8 cellular contexts compared by ENCODE assay signal in the genomic region with DNA sequence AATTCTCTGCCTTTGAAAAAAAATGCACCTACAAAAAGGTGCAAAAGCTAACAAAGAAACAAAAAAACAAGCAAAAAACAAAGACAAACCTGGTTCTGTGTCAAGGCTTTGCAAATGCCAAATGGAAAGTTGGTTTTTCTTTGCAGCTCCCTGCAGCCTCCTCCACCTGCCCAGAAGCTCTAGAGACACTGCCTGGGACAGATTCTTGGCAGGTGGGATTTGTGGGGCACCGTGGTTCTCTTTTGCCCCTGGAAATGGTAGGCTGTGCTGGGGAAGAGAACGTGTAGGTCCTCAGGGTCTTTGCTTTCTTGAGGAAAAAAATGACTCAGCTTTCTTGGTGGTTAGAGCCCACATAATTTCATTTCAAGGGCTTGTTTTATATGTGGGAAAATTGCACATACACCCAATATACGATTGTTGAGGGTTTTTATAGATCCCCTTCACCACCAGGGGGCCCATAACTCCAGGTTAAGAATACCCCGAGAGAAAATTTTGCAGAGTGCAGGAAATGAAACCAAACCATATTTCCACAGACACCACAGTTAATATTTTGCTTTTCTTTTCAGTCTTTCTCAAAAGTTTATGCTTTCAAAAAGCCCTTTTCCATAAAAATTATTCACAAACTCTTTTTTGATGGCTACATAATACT. TPM values are rescaled to one million over a fixed set of nuclear protein-coding genes. Genes with fewer than 3 reads are reported as not detected.
DNase-seq lines count a peak whose midpoint lies in the region; ATAC-seq and TF ChIP-seq lines count a peak whose summit lies in the region.

No MANE protein-coding gene starts in this region.

- H3K9me3 ChIP-seq in AG04450 (ENCODE audit: control insufficient read depth, insufficient read depth, low read length): peaks cover 10% of the 10 kb centered on the region
- no peaks in the 10 kb centered on the region for H3K9me3 ChIP-seq in Peyer's patch

- H3K27me3 ChIP-seq in AG04450 (ENCODE audit: control insufficient read depth, insufficient read depth, low read length) (no peaks in the 10 kb centered on the region), Peyer's patch (no peaks in the 10 kb centered on the region)

- POLR2A ChIA-PET in AG04450 (lab: Yijun Ruan, JAX): no interaction called here

- H3K4me1 ChIP-seq in Peyer's patch: no peaks in the 10 kb centered on the region

- CTCF ChIA-PET in AG04450 (lab: Charles Lee): interaction anchor here (0.6 to 1.6 kb wide), 7 partner anchors 9 to 407 kb away, joined by 3 to 9 read pairs (median 5); no protein-coding TSS in a partner anchor

- TF ChIP-seq POLR2A in Peyer's patch (IDR thresholded peaks at IDR 0.05): no peak

- no peaks in the 10 kb centered on the region for H3K36me3 ChIP-seq in Peyer's patch

- DNase-seq in AG04450 (ENCODE audit: low read depth, low spot score) (no peak), Peyer's patch (peak in 2 of 3 donors; percentile 34 to 66), amniotic stem cell (lab: John Stamatoyannopoulos, UW) (peak; percentile 60), inferior parietal cortex (ENCODE audit: extremely low spot score) (peak; percentile 72), islet precursor cell (no peak)
- peak; percentile 35 to 46 for DNase-seq in stimulated activated CD4-positive, alpha-beta T cell treated with anti-CD3 and anti-CD28 coated beads, Interleukin-4, amount 100 ng/mL, for 48 hours (ENCODE audit: low read depth in 2 of 2)

- no peak overlapping the region for H3K27ac ChIP-seq in AG04450 (ENCODE audit: low read depth, low read length)
- H3K27ac ChIP-seq in Peyer's patch: no peak overlapping the region

- ATAC-seq in GM18508 (IDR thresholded peaks at IDR 0.05; ENCODE audit: insufficient read depth, unreplicated experiment) (peak; percentile 86), HG03066 (IDR thresholded peaks at IDR 0.05; ENCODE audit: low read depth, unreplicated experiment) (peak; percentile 65)

- H3K4me3 ChIP-seq in AG04450 (ENCODE audit: low read depth, low read length) (no peak overlapping the region), Peyer's patch (no peak overlapping the region)

- TF ChIP-seq CTCF in AG04450 (IDR thresholded peaks at IDR 0.05; ENCODE audit: low read depth, low read length): peak; percentile 79
- TF ChIP-seq CTCF in Peyer's patch (IDR thresholded peaks at IDR 0.05): peak; percentile 35 to 65 (median 58)

RNA-seq across cellular contexts. Expression of a gene that starts 58.7 kb away (rescaled TPM):
- 0.31 and 0.92 TPM in 2 replicates for polyA plus RNA-seq in AG04450 (2011; rRNA removed)
- 0.35 TPM in 1 of 2 replicates, not detected in the other for polyA minus RNA-seq in AG04450 (2011; rRNA and poly(A)+ RNA removed)
- total RNA-seq in Peyer's patch: not detected

Comparison
In these comparisons a context has a peak if more than half of its experiments do, and no peak if none do; other contexts are left out.
1. DNase-seq: peak in Peyer's patch (2 of 3), amniotic stem cell (single experiment), inferior parietal cortex (single experiment) and stimulated activated CD4-positive, alpha-beta T cell treated with anti-CD3 and anti-CD28 coated beads, Interleukin-4, amount 100 ng/mL, for 48 hours (2 of 2); none in AG04450 (single experiment) and islet precursor cell (single experiment).